In the genomic region with DNA sequence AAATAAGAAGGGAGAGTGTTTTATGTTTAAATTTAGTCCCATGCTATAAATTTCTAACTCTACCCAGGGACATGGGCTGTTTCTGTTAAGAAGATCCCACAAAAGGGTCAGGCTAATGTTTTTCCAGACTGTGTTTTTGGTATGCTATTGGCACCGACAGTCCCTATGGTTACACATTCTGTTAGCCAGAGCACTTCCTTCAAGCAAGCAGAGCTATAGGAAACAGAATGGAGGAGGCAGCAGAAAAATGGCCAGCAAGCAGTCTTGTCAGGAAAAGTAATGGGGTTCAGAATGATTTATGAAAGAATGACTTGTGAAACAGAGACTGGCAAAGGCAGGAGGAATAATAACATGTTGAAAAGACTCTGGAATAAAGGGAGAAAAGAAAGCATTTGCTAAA, we compare ENCODE assay signal across 21 cellular contexts. TPM values are rescaled to one million over a fixed set of nuclear protein-coding genes. Genes with fewer than 3 reads are reported as not detected.
"Had no signal": no experiment of that assay in that cellular context is flagged by ENCODE, and none has a peak within 500 bp of the region (broad histone marks: within the 10 kb centered on the region; RNA-seq: fewer than 3 reads in every experiment).

No MANE protein-coding gene starts in this region.

- H3K27ac Mint-ChIP-seq: naive thymus-derived CD8-positive, alpha-beta T cell had no signal

- H3K4me3 ChIP-seq: heart right ventricle, mucosa of descending colon, right atrium auricular region, sigmoid colon, skin epidermis, stomach, thoracic aorta had no signal

- H3K36me3 Mint-ChIP-seq: naive thymus-derived CD8-positive, alpha-beta T cell had no signal

- H3K4me3 Mint-ChIP-seq: naive thymus-derived CD8-positive, alpha-beta T cell had no signal

- H3K4me1 ChIP-seq: right atrium auricular region, sigmoid colon had no signal

- H3K9me3 ChIP-seq: heart right ventricle, mucosa of descending colon, right atrium auricular region, sigmoid colon, stomach, thoracic aorta had no signal

- H3K27me3 ChIP-seq: dorsolateral prefrontal cortex, heart right ventricle, right atrium auricular region, sigmoid colon, stomach had no signal

- DNase-seq: cortex of kidney; dorsolateral prefrontal cortex; effector CD8-positive, alpha-beta T cell; heart right ventricle; kidney glomerular epithelial cell; mammary epithelial cell; mucosa of descending colon; naive thymus-derived CD8-positive, alpha-beta T cell; posterior cingulate gyrus; sigmoid colon; stimulated activated CD4-positive, alpha-beta T cell treated with anti-CD3 and anti-CD28 coated beads, Interleukin-2, amount 100 ng/mL, for 24 hours; stimulated activated naive CD4-positive, alpha-beta T cell; stomach; trophoblast cell had no signal

- H3K36me3 ChIP-seq: heart right ventricle, right atrium auricular region, sigmoid colon, stomach, thoracic aorta had no signal

- H3K4me1 Mint-ChIP-seq: naive thymus-derived CD8-positive, alpha-beta T cell had no signal

- ATAC-seq: esophagus mucosa; heart right ventricle; left lobe of liver; mucosa of descending colon; naive thymus-derived CD8-positive, alpha-beta T cell had no signal

- H3K27ac ChIP-seq: heart right ventricle, right atrium auricular region, sigmoid colon, skin epidermis, stomach, thoracic aorta had no signal

RNA-seq across cellular contexts. Expression of gene PHYHIPL, which starts 44.8 kb away (rescaled TPM):
- total RNA-seq: esophagus mucosa; fibroblast of lung; heart right ventricle; naive thymus-derived CD8-positive, alpha-beta T cell; osteoblast had no signal
- polyA plus RNA-seq: naive thymus-derived CD8-positive, alpha-beta T cell had no signal
